1 cellular context compared by ENCODE assay signal in the genomic region with DNA sequence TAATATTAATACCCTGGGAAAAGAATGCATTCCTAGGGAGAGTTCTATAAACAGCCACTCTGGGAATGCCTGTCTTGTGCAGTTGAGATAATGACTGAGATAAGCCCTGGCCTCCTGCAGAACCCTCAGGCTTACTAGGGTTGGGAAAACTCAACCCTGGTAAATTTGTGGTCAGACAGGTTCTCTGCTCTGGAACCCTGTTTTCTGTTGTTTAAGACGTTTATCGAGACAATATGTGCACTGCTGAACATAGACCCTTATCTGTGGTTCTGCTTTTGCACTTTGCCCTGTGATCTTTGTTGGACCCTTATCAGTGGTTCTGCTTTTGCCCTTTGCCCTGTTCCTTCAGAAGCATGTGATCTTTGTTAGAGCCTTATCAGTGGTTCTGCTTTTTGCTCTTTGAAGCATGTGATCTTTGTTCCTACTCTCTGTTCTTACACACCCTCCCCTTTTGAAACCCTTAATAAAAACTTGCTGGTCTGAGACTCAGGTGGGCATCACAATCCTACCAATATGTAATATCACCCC.
TF ChIP-seq lines count a peak whose summit lies in the region.

No MANE protein-coding gene starts in this region.

TF ChIP-seq in HepG2, 621 proteins besides CTCF, POLR2A, EP300 and RAD21 (continued from another document):
- TF ChIP-seq, protein P1, sequence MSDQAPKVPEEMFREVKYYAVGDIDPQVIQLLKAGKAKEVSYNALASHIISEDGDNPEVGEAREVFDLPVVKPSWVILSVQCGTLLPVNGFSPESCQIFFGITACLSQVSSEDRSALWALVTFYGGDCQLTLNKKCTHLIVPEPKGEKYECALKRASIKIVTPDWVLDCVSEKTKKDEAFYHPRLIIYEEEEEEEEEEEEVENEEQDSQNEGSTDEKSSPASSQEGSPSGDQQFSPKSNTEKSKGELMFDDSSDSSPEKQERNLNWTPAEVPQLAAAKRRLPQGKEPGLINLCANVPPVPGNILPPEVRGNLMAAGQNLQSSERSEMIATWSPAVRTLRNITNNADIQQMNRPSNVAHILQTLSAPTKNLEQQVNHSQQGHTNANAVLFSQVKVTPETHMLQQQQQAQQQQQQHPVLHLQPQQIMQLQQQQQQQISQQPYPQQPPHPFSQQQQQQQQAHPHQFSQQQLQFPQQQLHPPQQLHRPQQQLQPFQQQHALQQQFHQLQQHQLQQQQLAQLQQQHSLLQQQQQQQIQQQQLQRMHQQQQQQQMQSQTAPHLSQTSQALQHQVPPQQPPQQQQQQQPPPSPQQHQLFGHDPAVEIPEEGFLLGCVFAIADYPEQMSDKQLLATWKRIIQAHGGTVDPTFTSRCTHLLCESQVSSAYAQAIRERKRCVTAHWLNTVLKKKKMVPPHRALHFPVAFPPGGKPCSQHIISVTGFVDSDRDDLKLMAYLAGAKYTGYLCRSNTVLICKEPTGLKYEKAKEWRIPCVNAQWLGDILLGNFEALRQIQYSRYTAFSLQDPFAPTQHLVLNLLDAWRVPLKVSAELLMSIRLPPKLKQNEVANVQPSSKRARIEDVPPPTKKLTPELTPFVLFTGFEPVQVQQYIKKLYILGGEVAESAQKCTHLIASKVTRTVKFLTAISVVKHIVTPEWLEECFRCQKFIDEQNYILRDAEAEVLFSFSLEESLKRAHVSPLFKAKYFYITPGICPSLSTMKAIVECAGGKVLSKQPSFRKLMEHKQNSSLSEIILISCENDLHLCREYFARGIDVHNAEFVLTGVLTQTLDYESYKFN (CRISPR knock-in tag; conservative IDR thresholded peaks at IDR 0.05), result peak; percentile 27; the same call in 1 of the 2 replicates
- TF ChIP-seq NR2F1 (CRISPR knock-in tag; IDR thresholded peaks at IDR 0.05), result 0 out of 4 replicates have a peak, but pooled peaks of 1 of the 2 experiments have one; percentile 16
- TF ChIP-seq ZMYM4 (CRISPR knock-in tag; IDR thresholded peaks at IDR 0.05), result 0 out of 2 replicates have a peak, but pooled peaks have one; percentile 17
- peak; percentile 71 for TF ChIP-seq HNF4A (CRISPR knock-in tag; IDR thresholded peaks at IDR 0.05)
- 0 out of 2 replicates have a peak, but pooled peaks have one; percentile 20 for TF ChIP-seq NCOR1 (IDR thresholded peaks at IDR 0.05; ENCODE audit: borderline replicate concordance, low read length)
- peak; percentile 38 for TF ChIP-seq TCF7 (IDR thresholded peaks at IDR 0.05; ENCODE audit: low read depth)
